12 cellular contexts compared by ENCODE assay signal in the genomic region with DNA sequence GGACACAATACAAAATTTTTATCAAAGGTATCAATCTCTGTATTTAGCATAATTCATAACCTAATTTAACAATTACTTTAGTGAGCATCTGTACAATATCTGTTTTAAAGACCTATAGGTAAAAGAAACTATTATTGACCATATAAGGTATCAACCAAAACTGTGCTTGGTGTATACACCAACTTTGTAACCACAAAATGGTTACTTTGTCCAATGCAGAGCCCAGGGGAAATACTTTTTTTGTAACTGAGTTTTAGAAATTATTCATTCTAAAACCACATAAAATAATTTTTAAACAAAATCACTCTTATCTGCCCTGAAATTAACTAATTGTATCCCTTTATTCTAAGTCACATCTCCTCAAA. TPM values are rescaled to one million over a fixed set of nuclear protein-coding genes. Genes with fewer than 3 reads are reported as not detected.
DNase-seq lines count a peak whose midpoint lies in the region; ATAC-seq and TF ChIP-seq lines count a peak whose summit lies in the region.
"Had no signal": no experiment of that assay in that cellular context is flagged by ENCODE, and none has a peak within 500 bp of the region (broad histone marks: within the 10 kb centered on the region; RNA-seq: fewer than 3 reads in every experiment).

No MANE protein-coding gene starts in this region.

- H3K27me3 ChIP-seq in right atrium auricular region (no peaks in the 10 kb centered on the region), heart left ventricle (peaks cover 0 to 44% (median 0%) of the 10 kb centered on the region in 9 donors), body of pancreas (no peaks in the 10 kb centered on the region)

- H3K9me3 ChIP-seq in right atrium auricular region (no peaks in the 10 kb centered on the region), heart left ventricle (no peaks in the 10 kb centered on the region), body of pancreas (no peaks in the 10 kb centered on the region)

- H3K27ac ChIP-seq in right atrium auricular region (peak overlapping the region; percentile 84 to 90), heart left ventricle (peak overlapping the region in 3 of 12 donors; percentile 83 to 89 (median 88)), body of pancreas (peak overlapping the region in 1 of 4 donors; percentile 93)

- no peak overlapping the region for H3K4me3 ChIP-seq in right atrium auricular region
- H3K4me3 ChIP-seq in heart left ventricle: no peak overlapping the region
- H3K4me3 ChIP-seq in body of pancreas: no peak overlapping the region

- H3K9me3 Mint-ChIP-seq in WTC11: no peaks in the 10 kb centered on the region
- H3K9me3 Mint-ChIP-seq in mesothelial cell of epicardium: no peaks in the 10 kb centered on the region
- H3K9me3 Mint-ChIP-seq: activated naive CD4-positive, alpha-beta T cell treated with anti-CD3 and anti-CD28 coated beads, Interleukin-2, amount 50 U/mL, for 72 hours had no signal

- H3K36me3 Mint-ChIP-seq in WTC11: no peaks in the 10 kb centered on the region
- no peaks in the 10 kb centered on the region for H3K36me3 Mint-ChIP-seq in mesothelial cell of epicardium

- DNase-seq in right atrium auricular region (ENCODE audit: low spot score): no peak
- no peak for DNase-seq in heart left ventricle
- DNase-seq in WTC11 (ENCODE audit: low spot score): no peak
- no peak for DNase-seq in putamen (ENCODE audit: low spot score)
- no peak for DNase-seq in OCI-M1 (lab: John Stamatoyannopoulos, UW)
- no peak for DNase-seq in body of pancreas
- no peak for DNase-seq in mesothelial cell of epicardium (ENCODE audit: low spot score in 2 of 2, unreplicated experiment in 2 of 2)
- DNase-seq: effector memory CD4-positive, alpha-beta T cell; GDM1; NCI-H1092 had no signal

- H3K4me1 Mint-ChIP-seq in WTC11: peaks cover 63% of the 10 kb centered on the region
- peaks cover 58% of the 10 kb centered on the region for H3K4me1 Mint-ChIP-seq in mesothelial cell of epicardium

- TF ChIP-seq CTCF in right atrium auricular region (IDR thresholded peaks at IDR 0.05) (no peak), heart left ventricle (IDR thresholded peaks at IDR 0.05) (no peak), WTC11 (IDR thresholded peaks at IDR 0.05) (no peak), body of pancreas (IDR thresholded peaks at IDR 0.05) (no peak), mesothelial cell of epicardium (IDR thresholded peaks at IDR 0.05; ENCODE audit: unreplicated experiment) (no peak)

- TF ChIP-seq POLR2A in heart left ventricle (IDR thresholded peaks at IDR 0.05): no peak
- no peak for TF ChIP-seq POLR2A in body of pancreas (IDR thresholded peaks at IDR 0.05)

- CTCF ChIA-PET in WTC11 (lab: Charles Lee): interaction anchor here (1.0 kb wide), 1 partner anchor 322 kb away, joined by 3 read pairs; no protein-coding TSS in a partner anchor

- H3K4me3 Mint-ChIP-seq in WTC11: peak overlapping the region; percentile 95
- no peak overlapping the region for H3K4me3 Mint-ChIP-seq in mesothelial cell of epicardium

- H3K36me3 ChIP-seq in right atrium auricular region (no peaks in the 10 kb centered on the region), heart left ventricle (no peaks in the 10 kb centered on the region), body of pancreas (replicated peaks in 1 of 2; ENCODE audit: insufficient read depth in 1 of 2, low read depth in 2 of 2) (no peaks in the 10 kb centered on the region)

- ATAC-seq in heart left ventricle (no peak), HG02885 (IDR thresholded peaks at IDR 0.05; ENCODE audit: poor library complexity, unreplicated experiment) (peak; percentile 34), WTC11 (no peak), body of pancreas (no peak)

- H3K27me3 Mint-ChIP-seq in WTC11 (ENCODE audit: low read depth) (peaks cover 47% of the 10 kb centered on the region), mesothelial cell of epicardium (ENCODE audit: low read depth) (peaks cover 2% of the 10 kb centered on the region)

- POLR2A ChIA-PET in WTC11 (lab: Charles Lee): no interaction called here

- H3K27ac Mint-ChIP-seq in WTC11: no peak overlapping the region
- no peak overlapping the region for H3K27ac Mint-ChIP-seq in mesothelial cell of epicardium
- H3K27ac Mint-ChIP-seq: activated naive CD4-positive, alpha-beta T cell treated with anti-CD3 and anti-CD28 coated beads, Interleukin-2, amount 50 U/mL, for 72 hours had no signal

- peaks cover 0 to 34% of the 10 kb centered on the region in 2 donors for H3K4me1 ChIP-seq in right atrium auricular region
- H3K4me1 ChIP-seq in heart left ventricle: peaks cover 0 to 25% (median 11%) of the 10 kb centered on the region in 12 donors
- H3K4me1 ChIP-seq in body of pancreas: peaks cover 45% of the 10 kb centered on the region

- intact Hi-C loops in heart left ventricle (cut with DNase I): loop anchor here in 3 of 10 donors (5.0 to 10.0 kb wide), 5 partner anchors 245 to 985 kb away; a partner anchor contains a TSS
- intact Hi-C loops in body of pancreas (cut with DNase I): no loop called here

TF ChIP-seq in WTC11, 78 proteins besides CTCF, POLR2A, EP300 and RAD21:
- TF ChIP-seq, protein P1, sequence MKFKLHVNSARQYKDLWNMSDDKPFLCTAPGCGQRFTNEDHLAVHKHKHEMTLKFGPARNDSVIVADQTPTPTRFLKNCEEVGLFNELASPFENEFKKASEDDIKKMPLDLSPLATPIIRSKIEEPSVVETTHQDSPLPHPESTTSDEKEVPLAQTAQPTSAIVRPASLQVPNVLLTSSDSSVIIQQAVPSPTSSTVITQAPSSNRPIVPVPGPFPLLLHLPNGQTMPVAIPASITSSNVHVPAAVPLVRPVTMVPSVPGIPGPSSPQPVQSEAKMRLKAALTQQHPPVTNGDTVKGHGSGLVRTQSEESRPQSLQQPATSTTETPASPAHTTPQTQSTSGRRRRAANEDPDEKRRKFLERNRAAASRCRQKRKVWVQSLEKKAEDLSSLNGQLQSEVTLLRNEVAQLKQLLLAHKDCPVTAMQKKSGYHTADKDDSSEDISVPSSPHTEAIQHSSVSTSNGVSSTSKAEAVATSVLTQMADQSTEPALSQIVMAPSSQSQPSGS (CRISPR knock-in tag; IDR thresholded peaks at IDR 0.05; ENCODE audit: borderline replicate concordance, low read depth): no peak
- TF ChIP-seq, protein P2, sequence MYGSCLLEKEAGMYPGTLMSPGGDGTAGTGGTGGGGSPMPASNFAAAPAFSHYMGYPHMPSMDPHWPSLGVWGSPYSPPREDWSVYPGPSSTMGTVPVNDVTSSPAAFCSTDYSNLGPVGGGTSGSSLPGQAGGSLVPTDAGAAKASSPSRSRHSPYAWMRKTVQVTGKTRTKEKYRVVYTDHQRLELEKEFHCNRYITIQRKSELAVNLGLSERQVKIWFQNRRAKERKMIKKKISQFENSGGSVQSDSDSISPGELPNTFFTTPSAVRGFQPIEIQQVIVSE (CRISPR knock-in tag; IDR thresholded peaks at IDR 0.05; ENCODE audit: borderline replicate concordance): no peak
- no peak for TF ChIP-seq OVOL2 (CRISPR knock-in tag; IDR thresholded peaks at IDR 0.05; ENCODE audit: borderline replicate concordance)
- no peak for TF ChIP-seq CREM (CRISPR knock-in tag; IDR thresholded peaks at IDR 0.05)
- TF ChIP-seq, protein P3, sequence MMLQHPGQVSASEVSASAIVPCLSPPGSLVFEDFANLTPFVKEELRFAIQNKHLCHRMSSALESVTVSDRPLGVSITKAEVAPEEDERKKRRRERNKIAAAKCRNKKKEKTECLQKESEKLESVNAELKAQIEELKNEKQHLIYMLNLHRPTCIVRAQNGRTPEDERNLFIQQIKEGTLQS (CRISPR knock-in tag; conservative IDR thresholded peaks at IDR 0.05): no peak
- no peak for TF ChIP-seq NR1H2 (CRISPR knock-in tag; IDR thresholded peaks at IDR 0.05)
- no peak for TF ChIP-seq NFE2L1 (CRISPR knock-in tag; IDR thresholded peaks at IDR 0.05)
- no peak for TF ChIP-seq FOXK1 (CRISPR knock-in tag; IDR thresholded peaks at IDR 0.05)

RNA-seq across cellular contexts. Expression of a gene that starts 5.0 kb away (rescaled TPM):
- total RNA-seq in right atrium auricular region (1 to 10 TPM; 3.1 to 4.1 TPM), heart left ventricle (1 to 10 TPM; 1.9 to 7.3 (median 4.1) TPM), WTC11 (2021) (2.4 to 3.3 TPM (median 2.8 TPM) in 3 replicates), body of pancreas (1 to 10 TPM; 3.6 to 3.9 TPM), mesothelial cell of epicardium (4.6 to 5.1 TPM (median 5.0 TPM) in 3 replicates)
- polyA plus RNA-seq in heart left ventricle: 1 to 10 TPM in 1 of 2 donors, under 1 TPM in 1; 0.58 to 1.2 TPM
- total RNA-seq: activated naive CD4-positive, alpha-beta T cell treated with anti-CD3 and anti-CD28 coated beads, Interleukin-2, amount 50 U/mL, for 72 hours had no signal
